12 cellular contexts compared by ENCODE assay signal in genomic region chr21:29148535-29148934, GRCh38. TPM values are rescaled to one million over a fixed set of nuclear protein-coding genes. Genes with fewer than 3 reads are reported as not detected.
DNase-seq lines count a peak whose midpoint lies in the region; ATAC-seq and TF ChIP-seq lines count a peak whose summit lies in the region.
"Had no signal": no experiment of that assay in that cellular context is flagged by ENCODE, and none has a peak within 500 bp of the region (broad histone marks: within the 10 kb centered on the region; RNA-seq: fewer than 3 reads in every experiment).

No MANE protein-coding gene starts in this region.

- no peaks in the 10 kb centered on the region for H3K27me3 ChIP-seq in KMS-11 (ENCODE audit: insufficient read depth, low read depth)
- no peaks in the 10 kb centered on the region for H3K27me3 ChIP-seq in WERI-Rb-1 (ENCODE audit: insufficient read depth, low read depth, severe bottlenecking)

- no peaks in the 10 kb centered on the region for H4K20me1 ChIP-seq in KMS-11 (ENCODE audit: insufficient read depth)

- no peak overlapping the region for H3K27ac Mint-ChIP-seq in activated CD8-positive, alpha-beta memory T cell treated with anti-CD3 and anti-CD28 coated beads, Interleukin-2, amount 10 ng/mL, durations not matched to agents 7 days and 5 days
- H3K27ac Mint-ChIP-seq: activated naive CD4-positive, alpha-beta T cell treated with anti-CD3 and anti-CD28 coated beads, Interleukin-2, amount 50 U/mL, for 24 hours had no signal

- CTCF ChIA-PET in activated CD8-positive, alpha-beta memory T cell treated with anti-CD3 and anti-CD28 coated beads, Interleukin-2, amount 10 ng/mL, durations not matched to agents 7 days and 5 days (lab: Charles Lee): interaction anchor here (0.8 kb wide), 1 partner anchor 15 kb away, joined by 3 read pairs; no protein-coding TSS in a partner anchor

- peaks cover 15% of the 10 kb centered on the region for H3K4me1 Mint-ChIP-seq in activated CD8-positive, alpha-beta memory T cell treated with anti-CD3 and anti-CD28 coated beads, Interleukin-2, amount 10 ng/mL, durations not matched to agents 7 days and 5 days

- H3K4me1 ChIP-seq in KMS-11 (ENCODE audit: low read depth, poor library complexity, severe bottlenecking): peaks cover 51% of the 10 kb centered on the region

- H3K36me3 ChIP-seq in KMS-11 (ENCODE audit: insufficient read depth) (no peaks in the 10 kb centered on the region), WERI-Rb-1 (no peaks in the 10 kb centered on the region)

- peak; percentile 84 for ATAC-seq in activated CD8-positive, alpha-beta memory T cell treated with anti-CD3 and anti-CD28 coated beads, Interleukin-2, amount 10 ng/mL, durations not matched to agents 7 days and 5 days

- no peaks in the 10 kb centered on the region for H3K9me3 Mint-ChIP-seq in activated CD8-positive, alpha-beta memory T cell treated with anti-CD3 and anti-CD28 coated beads, Interleukin-2, amount 10 ng/mL, durations not matched to agents 7 days and 5 days (ENCODE audit: low read depth)
- H3K9me3 Mint-ChIP-seq: activated naive CD4-positive, alpha-beta T cell treated with anti-CD3 and anti-CD28 coated beads, Interleukin-2, amount 50 U/mL, for 24 hours; naive B cell had no signal

- H3K27me3 Mint-ChIP-seq in activated CD8-positive, alpha-beta memory T cell treated with anti-CD3 and anti-CD28 coated beads, Interleukin-2, amount 10 ng/mL, durations not matched to agents 7 days and 5 days: peaks cover 4% of the 10 kb centered on the region
- H3K27me3 Mint-ChIP-seq: activated naive CD4-positive, alpha-beta T cell treated with anti-CD3 and anti-CD28 coated beads, Interleukin-2, amount 50 U/mL, for 24 hours; naive B cell had no signal

- peak overlapping the region; percentile 72 for H3K4me2 ChIP-seq in KMS-11

- TF ChIP-seq CTCF in KMS-11 (conservative IDR thresholded peaks at IDR 0.05; ENCODE audit: low read depth, low read length) (no peak), choroid plexus epithelial cell (conservative IDR thresholded peaks at IDR 0.05; ENCODE audit: low read depth, low read length) (no peak), WERI-Rb-1 (IDR thresholded peaks at IDR 0.05; ENCODE audit: low read depth, low read length) (no peak)

- peak overlapping the region; percentile 50; the same call in 1 of the 2 replicates for H2AFZ ChIP-seq in KMS-11 (ENCODE audit: low read depth)

- peak; percentile 59 for DNase-seq in activated CD8-positive, alpha-beta memory T cell treated with anti-CD3 and anti-CD28 coated beads, Interleukin-2, amount 10 ng/mL, durations not matched to agents 7 days and 5 days
- no peak for DNase-seq in activated CD8-positive, alpha-beta memory T cell treated with anti-CD3 and anti-CD28 coated beads, Interleukin-2, amount 50 U/mL, for 4 hours
- peak; percentile 65 for DNase-seq in choroid plexus epithelial cell (ENCODE audit: low read depth)
- DNase-seq in stromal cell of bone marrow (ENCODE audit: low read depth): peak; percentile 93
- no peak for DNase-seq in kidney glomerular epithelial cell (lab: John Stamatoyannopoulos, UW)
- no peak for DNase-seq in pons (ENCODE audit: low spot score)
- no peak for DNase-seq in WERI-Rb-1
- DNase-seq: effector CD8-positive, alpha-beta T cell; naive B cell; NCI-H1048 had no signal

- H3K4me3 ChIP-seq in KMS-11 (IDR thresholded peaks at IDR 0.05; ENCODE audit: insufficient read depth, low read depth, low read length): no peak overlapping the region
- no peak overlapping the region for H3K4me3 ChIP-seq in choroid plexus epithelial cell (ENCODE audit: low read depth, low read length)
- H3K4me3 ChIP-seq in WERI-Rb-1 (ENCODE audit: low read depth, low read length): no peak overlapping the region

- H3K4me3 Mint-ChIP-seq in activated CD8-positive, alpha-beta memory T cell treated with anti-CD3 and anti-CD28 coated beads, Interleukin-2, amount 10 ng/mL, durations not matched to agents 7 days and 5 days: no peak overlapping the region
- H3K4me3 Mint-ChIP-seq: activated naive CD4-positive, alpha-beta T cell treated with anti-CD3 and anti-CD28 coated beads, Interleukin-2, amount 50 U/mL, for 24 hours; naive B cell had no signal

- no peaks in the 10 kb centered on the region for H3K79me2 ChIP-seq in KMS-11 (ENCODE audit: insufficient read depth, low read depth)

- H3K9ac ChIP-seq in KMS-11: peak overlapping the region; percentile 11; the same call in 1 of the 2 replicates

- peak overlapping the region; percentile 52 for H3K27ac ChIP-seq in KMS-11
- H3K27ac ChIP-seq in WERI-Rb-1: no peak overlapping the region

- no peaks in the 10 kb centered on the region for H3K36me3 Mint-ChIP-seq in activated CD8-positive, alpha-beta memory T cell treated with anti-CD3 and anti-CD28 coated beads, Interleukin-2, amount 10 ng/mL, durations not matched to agents 7 days and 5 days
- H3K36me3 Mint-ChIP-seq: activated naive CD4-positive, alpha-beta T cell treated with anti-CD3 and anti-CD28 coated beads, Interleukin-2, amount 50 U/mL, for 24 hours had no signal

- H3K9me3 ChIP-seq in WERI-Rb-1 (ENCODE audit: severe bottlenecking): no peaks in the 10 kb centered on the region

RNA-seq across cellular contexts. Expression of gene MAP3K7CL, which starts 18.1 kb away (rescaled TPM):
- 1 to 10 TPM; 9.3 to 9.5 TPM for total RNA-seq in activated CD8-positive, alpha-beta memory T cell treated with anti-CD3 and anti-CD28 coated beads, Interleukin-2, amount 10 ng/mL, durations not matched to agents 7 days and 5 days

Comparison
In these comparisons a context has a peak if more than half of its experiments do, and no peak if none do; other contexts are left out.
1. DNase-seq: peak in activated CD8-positive, alpha-beta memory T cell treated with anti-CD3 and anti-CD28 coated beads, Interleukin-2, amount 10 ng/mL, durations not matched to agents 7 days and 5 days (single experiment), choroid plexus epithelial cell (single experiment) and stromal cell of bone marrow (single experiment); none in activated CD8-positive, alpha-beta memory T cell treated with anti-CD3 and anti-CD28 coated beads, Interleukin-2, amount 50 U/mL, for 4 hours (single experiment), kidney glomerular epithelial cell (single experiment), pons (single experiment) and WERI-Rb-1 (single experiment).